ENCODE assay signal across 22 cellular contexts in the genomic region with DNA sequence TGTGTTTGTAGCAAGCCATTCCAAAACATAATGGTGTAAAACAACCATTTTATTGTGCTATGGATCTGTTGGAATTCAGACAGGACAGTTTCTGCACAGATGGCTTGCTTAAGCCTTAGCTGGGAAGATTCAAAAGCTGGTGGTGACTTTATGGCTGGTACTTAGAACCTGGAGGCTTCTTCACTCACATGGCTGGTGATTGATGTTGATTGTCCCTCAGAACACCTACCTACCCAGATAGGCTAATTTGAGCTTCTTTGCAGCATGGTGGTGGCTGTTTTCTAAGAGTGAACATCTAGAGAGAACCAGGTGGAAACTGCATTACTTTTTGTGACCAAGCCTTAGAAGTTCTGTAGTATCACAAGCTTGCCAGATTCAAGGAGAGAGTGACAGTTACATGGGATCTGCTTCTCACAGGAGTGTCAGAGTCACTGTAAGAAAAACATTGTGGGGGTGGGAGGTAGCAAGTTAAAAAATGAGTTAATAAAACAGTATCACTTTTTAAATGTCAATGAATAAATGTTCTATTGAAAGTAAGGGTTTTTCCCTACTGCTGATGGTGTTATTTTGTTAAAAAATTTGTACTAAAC. TPM values are rescaled to one million over a fixed set of nuclear protein-coding genes. Genes with fewer than 3 reads are reported as not detected.
DNase-seq lines count a peak whose midpoint lies in the region; FAIRE-seq and TF ChIP-seq lines count a peak whose summit lies in the region.
"Had no signal": no experiment of that assay in that cellular context is flagged by ENCODE, and none has a peak within 500 bp of the region (broad histone marks: within the 10 kb centered on the region; RNA-seq: fewer than 3 reads in every experiment).

No MANE protein-coding gene starts in this region.

- no TSS peak for BruUV-seq in mammary epithelial cell (replicated peaks; lab: Mats Ljungman, UMichigan)

- H2AFZ ChIP-seq in mesenchymal stem cell (ENCODE audit: low read depth, low read length) (no peak overlapping the region), mammary epithelial cell (ENCODE audit: low read depth, low read length) (no peak overlapping the region)

- H3K4me3 ChIP-seq in mesenchymal stem cell (ENCODE audit: insufficient read depth in 1 of 2, low read depth in 1 of 2, low read length in 2 of 2) (no peak overlapping the region), mammary epithelial cell (replicated peaks in 1 of 3; ENCODE audit: insufficient read depth in 1 of 3, low read depth in 2 of 3, low read length in 3 of 3) (no peak overlapping the region)
- H3K4me3 ChIP-seq: left lung, SJCRH30, stomach, upper lobe of left lung had no signal

- peaks cover 2% of the 10 kb centered on the region for H3K9me3 Mint-ChIP-seq in activated T-cell treated with anti-CD3 and anti-CD28 coated beads, Interleukin-2, amount 50 U/mL, for 24 hours

- H4K8ac ChIP-seq in mesenchymal stem cell (ENCODE audit: low read length) = peak overlapping the region; percentile 75

- H3K9ac ChIP-seq in mesenchymal stem cell (ENCODE audit: low read length) (no peak overlapping the region), mammary epithelial cell (ENCODE audit: insufficient read depth, low read length) (no peak overlapping the region)

- no peaks in the 10 kb centered on the region for H3K36me3 ChIP-seq in mesenchymal stem cell (ENCODE audit: control insufficient read depth in 1 of 2, insufficient read depth in 2 of 2, low read depth in 1 of 2, low read length in 2 of 2)
- H3K36me3 ChIP-seq in mammary epithelial cell (ENCODE audit: insufficient read depth, low read length) = no peaks in the 10 kb centered on the region
- H3K36me3 ChIP-seq: left lung, stomach, upper lobe of left lung had no signal

- H2BK120ac ChIP-seq in mesenchymal stem cell (ENCODE audit: low read depth, low read length) = no peak overlapping the region

- CTCF ChIA-PET in mammary epithelial cell (lab: Charles Lee; ENCODE audit: low non-redundant PET) = interaction anchor here (0.6 kb wide), 1 partner anchor 29 kb away, joined by 3 read pairs; no protein-coding TSS in a partner anchor

- peak overlapping the region in 1 of 2 experiments; percentile 54 for H3K18ac ChIP-seq in mesenchymal stem cell (ENCODE audit: low read depth in 1 of 2, low read length in 2 of 2)

- no peak for DNase-seq in activated T-cell treated with anti-CD3 and anti-CD28 coated beads, Interleukin-2, amount 50 U/mL, for 24 hours
- no peak for DNase-seq in activated T-cell treated with anti-CD3 and anti-CD28 coated beads, Interleukin-2, amount 50 U/mL, for 1 hour
- DNase-seq in GM12891 (ENCODE audit: insufficient read length, low spot score) = no peak
- peak; percentile 23 for DNase-seq in OCI-M1 (lab: John Stamatoyannopoulos, UW)
- no peak for DNase-seq in mesenchymal stem cell
- DNase-seq in activated CD8-positive, alpha-beta memory T cell treated with anti-CD3 and anti-CD28 coated beads for 24 hours = no peak
- no peak for DNase-seq in mammary epithelial cell
- no peak for DNase-seq in NCI-H2107 (lab: John Stamatoyannopoulos, UW)
- DNase-seq: activated CD4-positive, alpha-beta T cell treated with anti-CD3 and anti-CD28 coated beads for 1 hour; anterior cingulate cortex; CD4-positive, alpha-beta T cell; central memory CD4-positive, alpha-beta T cell; DMS79; NCI-H1105; NCI-H524 treated with DMSO at 0.1 percent for 48 hours; occipital lobe; PC-3; SJCRH30; stomach had no signal

- no peak overlapping the region for H3K23ac ChIP-seq in mesenchymal stem cell (ENCODE audit: low read length in 2 of 2)

- H3K79me1 ChIP-seq in mesenchymal stem cell (replicated peaks; ENCODE audit: low read length, poor library complexity, severe bottlenecking) = peaks cover 11% of the 10 kb centered on the region

- H3K4ac ChIP-seq in mesenchymal stem cell (ENCODE audit: low read depth in 1 of 2, low read length in 2 of 2) = no peak overlapping the region

- no peak overlapping the region for H2BK5ac ChIP-seq in mesenchymal stem cell (ENCODE audit: low read depth, low read length, poor library complexity, severe bottlenecking)

- peaks cover 9% of the 10 kb centered on the region for H4K20me1 ChIP-seq in mammary epithelial cell (ENCODE audit: insufficient read depth, low read length)

- no peaks in the 10 kb centered on the region for H3K27me3 Mint-ChIP-seq in activated T-cell treated with anti-CD3 and anti-CD28 coated beads, Interleukin-2, amount 50 U/mL, for 24 hours
- H3K27me3 Mint-ChIP-seq: CD4-positive, alpha-beta T cell had no signal

- no peak overlapping the region for H3K14ac ChIP-seq in mesenchymal stem cell (ENCODE audit: low read length in 2 of 2)

- no peak for TF ChIP-seq CTCF in mammary epithelial cell (conservative IDR thresholded peaks at IDR 0.05 in 1 of 2, IDR thresholded peaks at IDR 0.05 in 1 of 2; ENCODE audit: extremely low read depth in 1 of 2, insufficient read depth in 1 of 2, low read depth in 1 of 2, low read length in 2 of 2)

- dilution Hi-C loops in mammary epithelial cell (cut with HindIII; ENCODE audit: low sequenced_read_pairs) = no loop called here

- H4K91ac ChIP-seq in mesenchymal stem cell (ENCODE audit: low read length) = no peak overlapping the region

- H2BK12ac ChIP-seq in mesenchymal stem cell (ENCODE audit: low read length in 2 of 2) = peak overlapping the region in 1 of 2 experiments; percentile 39

- peak; percentile 28 for FAIRE-seq in GM12891 (lab: Jason Lieb, UNC)

- H3K9me3 ChIP-seq in mesenchymal stem cell (ENCODE audit: control insufficient read depth, low read length) = peaks cover 4% of the 10 kb centered on the region
- no peaks in the 10 kb centered on the region for H3K9me3 ChIP-seq in mammary epithelial cell (replicated peaks; ENCODE audit: insufficient read depth, low read length)
- H3K9me3 ChIP-seq: left lung, stomach, upper lobe of left lung had no signal

- H3K4me1 ChIP-seq in mesenchymal stem cell (ENCODE audit: control insufficient read depth, insufficient read depth, low read depth, low read length) (peaks cover under 1% of the 10 kb centered on the region), mammary epithelial cell (ENCODE audit: insufficient read depth, low read length) (no peaks in the 10 kb centered on the region)
- H3K4me1 ChIP-seq: SJCRH30 had no signal

- in situ Hi-C loops in mammary epithelial cell (cut with MboI; ENCODE audit: low sequenced_read_pairs in 2 of 2) = no loop called here

- H3K27ac Mint-ChIP-seq in activated T-cell treated with anti-CD3 and anti-CD28 coated beads, Interleukin-2, amount 50 U/mL, for 24 hours = peak overlapping the region; percentile 85
- H3K27ac Mint-ChIP-seq: CD4-positive, alpha-beta T cell; T-helper 2 cell treated with Interferon-gamma antibody and Interleukin-4, amounts not matched to agents 5 μg/mL and 100 μg/mL, for 36 hours had no signal

- H2AK5ac ChIP-seq in mesenchymal stem cell (ENCODE audit: low read length, severe bottlenecking) = no peak overlapping the region

- no peak for TF ChIP-seq POLR2A in GM12891 (IDR thresholded peaks at IDR 0.05; ENCODE audit: low read depth, low read length)

- H3K4me2 ChIP-seq in mesenchymal stem cell (ENCODE audit: low read length, poor library complexity, severe bottlenecking) = no peak overlapping the region
- H3K4me2 ChIP-seq in mammary epithelial cell (ENCODE audit: insufficient read depth, low read depth, low read length) = no peak overlapping the region

- H3K36me3 Mint-ChIP-seq in activated T-cell treated with anti-CD3 and anti-CD28 coated beads, Interleukin-2, amount 50 U/mL, for 24 hours (ENCODE audit: low read depth) = peaks cover 41% of the 10 kb centered on the region

- H3K4me3 Mint-ChIP-seq in activated T-cell treated with anti-CD3 and anti-CD28 coated beads, Interleukin-2, amount 50 U/mL, for 24 hours = peak overlapping the region; percentile 18
- H3K4me3 Mint-ChIP-seq: CD4-positive, alpha-beta T cell; T-helper 2 cell treated with Interferon-gamma antibody and Interleukin-4, amounts not matched to agents 5 μg/mL and 100 μg/mL, for 36 hours had no signal

- H3K27ac ChIP-seq in mesenchymal stem cell (ENCODE audit: low read length, poor library complexity, severe bottlenecking) = no peak overlapping the region
- H3K27ac ChIP-seq in mammary epithelial cell (ENCODE audit: insufficient read depth, low read depth, low read length) = no peak overlapping the region
- H3K27ac ChIP-seq: SJCRH30, stomach had no signal

- H2BK15ac ChIP-seq in mesenchymal stem cell (ENCODE audit: low read depth, poor library complexity, severe bottlenecking) = no peak overlapping the region

- H3K4me1 Mint-ChIP-seq in activated T-cell treated with anti-CD3 and anti-CD28 coated beads, Interleukin-2, amount 50 U/mL, for 24 hours (ENCODE audit: low read depth) = peaks cover 70% of the 10 kb centered on the region

- H3K27me3 ChIP-seq in mesenchymal stem cell (ENCODE audit: control insufficient read depth in 1 of 2, insufficient read depth in 1 of 2, low read length in 2 of 2) (no peaks in the 10 kb centered on the region), mammary epithelial cell (ENCODE audit: insufficient read depth, low read length) (no peaks in the 10 kb centered on the region)
- H3K27me3 ChIP-seq: left lung, SJCRH30, stomach, upper lobe of left lung had no signal

- peaks cover 97% of the 10 kb centered on the region for H3K79me2 ChIP-seq in mammary epithelial cell (ENCODE audit: insufficient read depth, low read length)

- intact Hi-C loops in mammary epithelial cell (cut with micrococcal nuclease) = no loop called here

TF ChIP-seq in GM12891, 5 proteins besides CTCF, POLR2A, EP300 and RAD21:
- TF ChIP-seq PAX5 (IDR thresholded peaks at IDR 0.05; ENCODE audit: insufficient read depth, low read length, severe bottlenecking) (no peak), TAF1 (IDR thresholded peaks at IDR 0.05; ENCODE audit: low read depth, low read length) (no peak), SPI1 (IDR thresholded peaks at IDR 0.05; ENCODE audit: low read depth, low read length) (no peak), POLR2AphosphoS5 (IDR thresholded peaks at IDR 0.05; ENCODE audit: low read depth, low read length) (no peak), POU2F2 (IDR thresholded peaks at IDR 0.05; ENCODE audit: low read depth, low read length) (no peak)

RNA-seq across cellular contexts. Expression of a gene that starts 7.1 kb away (rescaled TPM):
- polyA plus RNA-seq in GM12891 (2012; ENCODE audit: low read depth, missing spikeins) = 10.6 TPM
- 9.3 TPM for polyA plus RNA-seq in mesenchymal stem cell (2013, experiment 1 of 2)
- 10.4 TPM for polyA plus RNA-seq in mesenchymal stem cell (2013, experiment 2 of 2)
- total RNA-seq in mammary epithelial cell = 10 to 100 TPM; 10.3 to 13.8 TPM
- 8.2 TPM for polyA plus RNA-seq in mammary epithelial cell
- 24.7 TPM for polyA minus RNA-seq in mammary epithelial cell
